In genomic region chr4:170090667-170091052, GRCh38 we compare ENCODE assay signal across 8 cellular contexts. TPM values are rescaled to one million over a fixed set of nuclear protein-coding genes. Genes with fewer than 3 reads are reported as not detected.
DNase-seq lines count a peak whose midpoint lies in the region; ATAC-seq, FAIRE-seq and TF ChIP-seq lines count a peak whose summit lies in the region.

No MANE protein-coding gene starts in this region.

- ATAC-seq in SK-N-SH treated with all-trans-retinoic acid at 6 μM for 48 hours (no peak), RWPE2 (ENCODE audit: low read depth) (peak; percentile 43; the same call in 2 of the 3 replicates), HG02610 (IDR thresholded peaks at IDR 0.05; ENCODE audit: unreplicated experiment) (no peak), HG03135 (IDR thresholded peaks at IDR 0.05; ENCODE audit: unreplicated experiment) (no peak)

- peak overlapping the region; percentile 84; the same call in 1 of the 2 replicates for H2AFZ ChIP-seq in SK-N-SH (ENCODE audit: low read depth)

- H3K27me3 ChIP-seq in SK-N-SH (ENCODE audit: insufficient read depth) (no peaks in the 10 kb centered on the region; the same call in 1 of the 2 replicates), RWPE2 (ENCODE audit: insufficient read depth, poor library complexity, severe bottlenecking) (no peaks in the 10 kb centered on the region), small intestine (ENCODE audit: control insufficient read depth in 2 of 2, insufficient read depth in 2 of 2, low read length in 2 of 2) (peaks cover 0 to 3% of the 10 kb centered on the region in 2 donors)

- H3K4me3 ChIP-seq in SK-N-SH (ENCODE audit: low read depth in 2 of 2, low read length in 1 of 2) (peak overlapping the region; percentile 82 to 90; a peak in 1 of 4 replicates), RWPE2 (ENCODE audit: severe bottlenecking) (peak overlapping the region; percentile 73), small intestine (ENCODE audit: low read depth in 1 of 2, low read length in 2 of 2) (no peak overlapping the region)

- H3K4me2 ChIP-seq in SK-N-SH, result peak overlapping the region; percentile 87; the same call in 1 of the 2 replicates

- H3K9me3 ChIP-seq in SK-N-SH (no peaks in the 10 kb centered on the region), RWPE2 (ENCODE audit: severe bottlenecking) (no peaks in the 10 kb centered on the region), small intestine (ENCODE audit: control insufficient read depth, low read depth) (no peaks in the 10 kb centered on the region)

- FAIRE-seq in small intestine (lab: Jason Lieb, UNC), result no peak

- TF ChIP-seq CTCF in SK-N-SH (IDR thresholded peaks at IDR 0.05) (no peak), RWPE2 (IDR thresholded peaks at IDR 0.05; ENCODE audit: poor library complexity, severe bottlenecking) (no peak)

- no peak overlapping the region; the same call in 1 of the 2 replicates for H3K9ac ChIP-seq in SK-N-SH

- DNase-seq in SK-N-SH, result peak; percentile 16
- no peak for DNase-seq in RWPE2 (ENCODE audit: low spot score)
- peak; percentile 8 for DNase-seq in hepatic stellate cell (ENCODE audit: low spot score)
- DNase-seq in small intestine, result peak; percentile 3
- DNase-seq in NCI-H2227 (lab: John Stamatoyannopoulos, UW; ENCODE audit: unreplicated experiment), result no peak

- H3K27ac ChIP-seq in SK-N-SH (ENCODE audit: low read depth in 2 of 2, low read length in 1 of 2), result no peak overlapping the region
- peak overlapping the region; percentile 52 for H3K27ac ChIP-seq in RWPE2 (ENCODE audit: poor library complexity, severe bottlenecking)
- no peak overlapping the region for H3K27ac ChIP-seq in small intestine (ENCODE audit: low read depth in 1 of 2, low read length in 1 of 2)

- H3K9me2 ChIP-seq in SK-N-SH, result no peaks in the 10 kb centered on the region

- TF ChIP-seq EP300 in SK-N-SH (IDR thresholded peaks at IDR 0.05; ENCODE audit: borderline replicate concordance in 1 of 2, low read depth in 1 of 2, low read length in 1 of 2), result no peak

- H3K79me2 ChIP-seq in SK-N-SH (ENCODE audit: insufficient read depth), result peaks cover 15% of the 10 kb centered on the region; the same call in 1 of the 2 replicates

- TF ChIP-seq RAD21 in SK-N-SH (IDR thresholded peaks at IDR 0.05; ENCODE audit: low read length), result no peak

- peaks cover 3 to 5% of the 10 kb centered on the region in 2 experiments; a peak in 3 of 4 replicates for H3K4me1 ChIP-seq in SK-N-SH (ENCODE audit: control insufficient read depth in 1 of 2, insufficient read depth in 2 of 2, low read depth in 1 of 2, low read length in 1 of 2)
- H3K4me1 ChIP-seq in RWPE2 (ENCODE audit: insufficient read depth, poor library complexity, severe bottlenecking), result no peaks in the 10 kb centered on the region
- no peaks in the 10 kb centered on the region for H3K4me1 ChIP-seq in small intestine (ENCODE audit: control insufficient read depth in 2 of 2, insufficient read depth in 1 of 2, low read depth in 1 of 2, low read length in 1 of 2)

- H3F3A ChIP-seq in SK-N-SH (replicated peaks; ENCODE audit: insufficient read depth), result no peaks in the 10 kb centered on the region

- CTCF ChIA-PET in SK-N-SH (lab: Yijun Ruan, JAX), result interaction anchor here (0.6 to 1.4 kb wide), 4 partner anchors 16 to 88 kb away, joined by 3 to 4 read pairs (median 3); no protein-coding TSS in a partner anchor

- peaks cover 22 to 25% of the 10 kb centered on the region in 2 experiments for H3K36me3 ChIP-seq in SK-N-SH (replicated peaks in 1 of 2; ENCODE audit: control insufficient read depth in 1 of 2, insufficient read depth in 2 of 2, low read length in 1 of 2)
- H3K36me3 ChIP-seq in RWPE2 (ENCODE audit: low read depth), result peaks cover 28% of the 10 kb centered on the region
- no peaks in the 10 kb centered on the region for H3K36me3 ChIP-seq in small intestine (ENCODE audit: control insufficient read depth in 2 of 2, insufficient read depth in 2 of 2, low read length in 2 of 2)

- H4K20me1 ChIP-seq in SK-N-SH (ENCODE audit: insufficient read depth), result no peaks in the 10 kb centered on the region

- POLR2A ChIA-PET in SK-N-SH (lab: Yijun Ruan, JAX), result no interaction called here

TF ChIP-seq in SK-N-SH, 30 proteins besides CTCF, POLR2A, EP300 and RAD21 (continues in another document):
- TF ChIP-seq NFIC (IDR thresholded peaks at IDR 0.05; ENCODE audit: borderline replicate concordance) (no peak), USF2 (IDR thresholded peaks at IDR 0.05; ENCODE audit: borderline replicate concordance, low read depth, low read length) (no peak), TCF12 (IDR thresholded peaks at IDR 0.05) (no peak), GABPA (IDR thresholded peaks at IDR 0.05; ENCODE audit: low read depth) (no peak), ELF1 (IDR thresholded peaks at IDR 0.05) (no peak), MAX (IDR thresholded peaks at IDR 0.05; ENCODE audit: low read depth) (no peak)
- TF ChIP-seq, protein P1, sequence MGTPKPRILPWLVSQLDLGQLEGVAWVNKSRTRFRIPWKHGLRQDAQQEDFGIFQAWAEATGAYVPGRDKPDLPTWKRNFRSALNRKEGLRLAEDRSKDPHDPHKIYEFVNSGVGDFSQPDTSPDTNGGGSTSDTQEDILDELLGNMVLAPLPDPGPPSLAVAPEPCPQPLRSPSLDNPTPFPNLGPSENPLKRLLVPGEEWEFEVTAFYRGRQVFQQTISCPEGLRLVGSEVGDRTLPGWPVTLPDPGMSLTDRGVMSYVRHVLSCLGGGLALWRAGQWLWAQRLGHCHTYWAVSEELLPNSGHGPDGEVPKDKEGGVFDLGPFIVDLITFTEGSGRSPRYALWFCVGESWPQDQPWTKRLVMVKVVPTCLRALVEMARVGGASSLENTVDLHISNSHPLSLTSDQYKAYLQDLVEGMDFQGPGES (IDR thresholded peaks at IDR 0.05; ENCODE audit: low read depth, low read length), result no peak

TF ChIP-seq in SK-N-SH treated with all-trans-retinoic acid at 6 μM for 48 hours, 23 proteins besides CTCF, POLR2A, EP300 and RAD21:
- TF ChIP-seq TCF4 (CRISPR knock-in tag; IDR thresholded peaks at IDR 0.05; ENCODE audit: borderline replicate concordance), result no peak
- no peak for TF ChIP-seq ZNF70 (CRISPR knock-in tag; IDR thresholded peaks at IDR 0.05)
- no peak for TF ChIP-seq ZNF8 (CRISPR knock-in tag; IDR thresholded peaks at IDR 0.05)
- no peak for TF ChIP-seq OSR1 (CRISPR knock-in tag; IDR thresholded peaks at IDR 0.05)

RNA-seq across cellular contexts. Expression of gene AADAT, which starts 0.9 kb away (rescaled TPM):
- polyA plus RNA-seq in SK-N-SH (2012; rRNA removed), result 12.5 and 17.5 TPM in 2 replicates
- polyA plus RNA-seq in SK-N-SH (2012; cell fraction: cytosol; rRNA removed), result 12.7 and 14.7 TPM in 2 replicates
- polyA plus RNA-seq in SK-N-SH (2012; cell fraction: nucleus; rRNA removed), result 39.6 and 53.0 TPM in 2 replicates
- polyA plus RNA-seq in small intestine, result 1 to 10 TPM in 1 of 3 donors, not detected in 2; 1.7 TPM

Comparison
In these comparisons a context has a peak if more than half of its experiments do, and no peak if none do; other contexts are left out.
1. DNase-seq: peak in SK-N-SH (single experiment), hepatic stellate cell (single experiment) and small intestine (single experiment); none in RWPE2 (single experiment) and NCI-H2227 (single experiment).
2. H3K4me3 ChIP-seq: peak in SK-N-SH (2 of 2) and RWPE2 (single experiment); none in small intestine (0 of 2).
3. RNA of gene AADAT, which starts 0.9 kb away (polyA plus RNA-seq): 12.5 to 53.0 TPM in SK-N-SH; 1.7 TPM in small intestine; every median in the first group is over 4 times any median in the second.